9 cellular contexts compared by ENCODE assay signal in genomic region chr2:200765139-200765951, GRCh38. TPM values are rescaled to one million over a fixed set of nuclear protein-coding genes. Genes with fewer than 3 reads are reported as not detected.
DNase-seq lines count a peak whose midpoint lies in the region; ATAC-seq and TF ChIP-seq lines count a peak whose summit lies in the region.
"Had no signal": no experiment of that assay in that cellular context is flagged by ENCODE, and none has a peak within 500 bp of the region (broad histone marks: within the 10 kb centered on the region; RNA-seq: fewer than 3 reads in every experiment).

No MANE protein-coding gene starts in this region.

- TF ChIP-seq CTCF in IMR-90 (conservative IDR thresholded peaks at IDR 0.05; ENCODE audit: low read depth, low read length) (no peak), adrenal gland (IDR thresholded peaks at IDR 0.05) (no peak)

- POLR2A ChIA-PET in IMR-90 (lab: Charles Lee; ENCODE audit: unreplicated experiment): no interaction called here

- H3K4ac ChIP-seq in IMR-90 (ENCODE audit: low read depth, low read length): peak overlapping the region; percentile 80

- H4K91ac ChIP-seq in IMR-90 (ENCODE audit: insufficient read depth, low read depth, low read length): peak overlapping the region; percentile 79

- H3K9me3 ChIP-seq in IMR-90 (ENCODE audit: control insufficient read depth, insufficient read depth, low read length) (no peaks in the 10 kb centered on the region), adrenal gland (replicated peaks in 1 of 3) (no peaks in the 10 kb centered on the region)

- TF ChIP-seq POLR2A in IMR-90 (IDR thresholded peaks at IDR 0.05; ENCODE audit: low read depth, low read length) (peak; percentile 57), adrenal gland (IDR thresholded peaks at IDR 0.05) (no peak)

- in situ Hi-C loops in IMR-90 (cut with MboI; ENCODE audit: low sequenced_read_pairs): no loop called here

- H3K18ac ChIP-seq in IMR-90 (ENCODE audit: low read depth, low read length): peak overlapping the region; percentile 78

- peak overlapping the region; percentile 91 for H2AK5ac ChIP-seq in IMR-90 (ENCODE audit: low read depth, low read length)

- peak overlapping the region; percentile 92 for H2BK120ac ChIP-seq in IMR-90 (ENCODE audit: low read depth, low read length)

- CTCF ChIA-PET in IMR-90 (lab: Yijun Ruan, JAX): interaction anchor here (1.0 kb wide), 1 partner anchor 23 kb away, joined by 3 read pairs; no protein-coding TSS in a partner anchor

- H3K79me1 ChIP-seq in IMR-90 (ENCODE audit: low read depth in 1 of 2, low read length in 2 of 2): peaks cover 0 to 3% of the 10 kb centered on the region in 2 experiments; a peak in 1 of 4 replicates

- H3K27ac ChIP-seq in IMR-90 (ENCODE audit: insufficient read depth, low read length) (peak overlapping the region; percentile 73), adrenal gland (peak overlapping the region in 1 of 5 donors; percentile 65)
- H3K27ac ChIP-seq: HL-60 had no signal

- H3K9me1 ChIP-seq in IMR-90 (ENCODE audit: insufficient read depth, low read length): peaks cover 21% of the 10 kb centered on the region

- DNase-seq in EH (ENCODE audit: low read depth) (peak; percentile 96), IMR-90 (peak; percentile 98), adrenal gland (peak in 6 of 7 donors; percentile 55 to 84 (median 66)), myocyte (ENCODE audit: low read depth) (peak; percentile 76), NOMO-1 treated with DMSO at 0.1 percent for 48 hours (lab: John Stamatoyannopoulos, UW; ENCODE audit: unreplicated experiment) (no peak), cerebellar cortex (ENCODE audit: low spot score) (no peak), SIG-M5 treated with dmso at 0.1 percent for 504 hours (lab: John Stamatoyannopoulos, UW; ENCODE audit: unreplicated experiment) (no peak)

- no peak for TF ChIP-seq RAD21 in IMR-90 (IDR thresholded peaks at IDR 0.05; ENCODE audit: low read length)

- H3K56ac ChIP-seq in IMR-90 (ENCODE audit: extremely low read depth, insufficient read depth, low read length): no peak overlapping the region

- peak; percentile 80 for ATAC-seq in IMR-90 (ENCODE audit: low read depth)
- no peak for ATAC-seq in HG03457 (IDR thresholded peaks at IDR 0.05; ENCODE audit: unreplicated experiment)

- no CpG with 5 or more reads among the region's 2 CpGs for WGBS in IMR-90 (ENCODE audit: extremely low coverage in 2 of 2, insufficient read length in 1 of 2), 2 experiments
- WGBS in adrenal gland, 4 donors: 68 to 79% (median 70%) methylated on average over 2 of the region's 2 CpGs

- H4K20me1 ChIP-seq in IMR-90 (ENCODE audit: insufficient read depth, low read length): no peaks in the 10 kb centered on the region; the same call in 1 of the 2 replicates

- H3K36me3 ChIP-seq in IMR-90 (ENCODE audit: control insufficient read depth, insufficient read depth, low read length) (no peaks in the 10 kb centered on the region), adrenal gland (replicated peaks in 1 of 2) (no peaks in the 10 kb centered on the region)

- H3K4me2 ChIP-seq in IMR-90 (ENCODE audit: low read depth, low read length): peak overlapping the region; percentile 61

- peak overlapping the region; percentile 47 to 86 for H4K8ac ChIP-seq in IMR-90 (ENCODE audit: low read depth in 2 of 2, low read length in 2 of 2)

- H3K4me3 ChIP-seq in IMR-90 (ENCODE audit: insufficient read depth, low read depth, low read length) (no peak overlapping the region; the same call in 1 of the 2 replicates), adrenal gland (no peak overlapping the region)

- peak overlapping the region; percentile 14 for H3K14ac ChIP-seq in IMR-90 (replicated peaks; ENCODE audit: low read depth, low read length)

- BruUV-seq in IMR-90 (replicated peaks; lab: Mats Ljungman, UMichigan): no TSS peak

- no peak overlapping the region for H3K9ac ChIP-seq in IMR-90 (ENCODE audit: low read depth, low read length)

- intact Hi-C loops in IMR-90 (cut with micrococcal nuclease) (no loop called here), adrenal gland (cut with DNase I) (no loop called here)

- peak overlapping the region; percentile 71; the same call in 1 of the 2 replicates for H4K5ac ChIP-seq in IMR-90 (ENCODE audit: low read depth, low read length)

- H2BK5ac ChIP-seq in IMR-90 (ENCODE audit: low read depth, low read length, poor library complexity, severe bottlenecking): peak overlapping the region; percentile 91

- H3K23ac ChIP-seq in IMR-90 (ENCODE audit: low read depth, low read length): peak overlapping the region; percentile 61; the same call in 1 of the 2 replicates

- H2AK9ac ChIP-seq in IMR-90 (replicated peaks; ENCODE audit: low read depth, low read length, poor library complexity): no peak overlapping the region

- peak overlapping the region; percentile 85 for H2AFZ ChIP-seq in IMR-90 (replicated peaks; ENCODE audit: low read length, poor library complexity)

- H3K4me1 ChIP-seq in IMR-90 (ENCODE audit: control insufficient read depth, insufficient read depth, low read length) (peaks cover 23% of the 10 kb centered on the region), adrenal gland (replicated peaks in 1 of 2) (no peaks in the 10 kb centered on the region)

- dilution Hi-C loops in IMR-90 (cut with HindIII; ENCODE audit: low sequenced_read_pairs, unreplicated experiment): no loop called here

- H3K27me3 ChIP-seq in IMR-90 (ENCODE audit: control insufficient read depth, insufficient read depth, low read length) (no peaks in the 10 kb centered on the region), adrenal gland (no peaks in the 10 kb centered on the region)

- peak overlapping the region; percentile 95 for H2BK20ac ChIP-seq in IMR-90 (ENCODE audit: low read depth, low read length)

- peak overlapping the region; percentile 99 for H2BK15ac ChIP-seq in IMR-90 (ENCODE audit: low read depth, low read length)

TF ChIP-seq in IMR-90, 13 proteins besides CTCF, POLR2A, EP300 and RAD21:
- TF ChIP-seq RCOR1 (IDR thresholded peaks at IDR 0.05; ENCODE audit: insufficient replicate concordance, low read length) (peak; percentile 37), USF2 (IDR thresholded peaks at IDR 0.05; ENCODE audit: low read depth, low read length) (peak; percentile 86), MXI1 (IDR thresholded peaks at IDR 0.05; ENCODE audit: borderline replicate concordance, low read depth, low read length) (0 out of 2 replicates have a peak, but pooled peaks have one; percentile 23), SMC3 (IDR thresholded peaks at IDR 0.05; ENCODE audit: low read depth, low read length) (no peak), NFE2L2 (IDR thresholded peaks at IDR 0.05; ENCODE audit: low read depth, low read length) (no peak), CEBPB (IDR thresholded peaks at IDR 0.05; ENCODE audit: low read depth, low read length) (peak; percentile 86), BHLHE40 (IDR thresholded peaks at IDR 0.05; ENCODE audit: low read depth, low read length) (peak; percentile 36; the same call in 1 of the 2 replicates), FOS (IDR thresholded peaks at IDR 0.05; ENCODE audit: low read depth, low read length) (peak; percentile 91)

RNA-seq across cellular contexts. Expression of gene BZW1, which starts 46.4 kb away (rescaled TPM):
- total RNA-seq in IMR-90 (2012; rRNA removed) (268 and 323 TPM in 2 replicates), adrenal gland (100 to 1,000 TPM in 7 of 8 donors, 10 to 100 TPM in 1; 98.6 to 631 (median 193) TPM), myocyte (222 and 358 TPM in 2 replicates)
- polyA plus RNA-seq in IMR-90 (2012; rRNA removed) (187 and 204 TPM in 2 replicates), adrenal gland (100 to 1,000 TPM in 1 of 3 donors, 10 to 100 TPM in 2; 28.4 to 511 (median 30.2) TPM)
- polyA plus RNA-seq in IMR-90 (2012; cell fraction: cytosol; rRNA removed): 31.6 and 185 TPM in 2 replicates
- polyA plus RNA-seq in IMR-90 (2012; cell fraction: nucleus; rRNA removed; ENCODE audit: low replicate concordance): 11.5 and 146 TPM in 2 replicates
- 133 TPM for polyA plus RNA-seq in myocyte (2012)

Comparison
In these comparisons a context has a peak if more than half of its experiments do, and no peak if none do; other contexts are left out.
1. DNase-seq: peak in EH (single experiment), IMR-90 (single experiment), adrenal gland (6 of 7) and myocyte (single experiment); none in NOMO-1 treated with DMSO at 0.1 percent for 48 hours (single experiment), cerebellar cortex (single experiment) and SIG-M5 treated with dmso at 0.1 percent for 504 hours (single experiment).